8 cellular contexts compared by ENCODE assay signal in the genomic region with DNA sequence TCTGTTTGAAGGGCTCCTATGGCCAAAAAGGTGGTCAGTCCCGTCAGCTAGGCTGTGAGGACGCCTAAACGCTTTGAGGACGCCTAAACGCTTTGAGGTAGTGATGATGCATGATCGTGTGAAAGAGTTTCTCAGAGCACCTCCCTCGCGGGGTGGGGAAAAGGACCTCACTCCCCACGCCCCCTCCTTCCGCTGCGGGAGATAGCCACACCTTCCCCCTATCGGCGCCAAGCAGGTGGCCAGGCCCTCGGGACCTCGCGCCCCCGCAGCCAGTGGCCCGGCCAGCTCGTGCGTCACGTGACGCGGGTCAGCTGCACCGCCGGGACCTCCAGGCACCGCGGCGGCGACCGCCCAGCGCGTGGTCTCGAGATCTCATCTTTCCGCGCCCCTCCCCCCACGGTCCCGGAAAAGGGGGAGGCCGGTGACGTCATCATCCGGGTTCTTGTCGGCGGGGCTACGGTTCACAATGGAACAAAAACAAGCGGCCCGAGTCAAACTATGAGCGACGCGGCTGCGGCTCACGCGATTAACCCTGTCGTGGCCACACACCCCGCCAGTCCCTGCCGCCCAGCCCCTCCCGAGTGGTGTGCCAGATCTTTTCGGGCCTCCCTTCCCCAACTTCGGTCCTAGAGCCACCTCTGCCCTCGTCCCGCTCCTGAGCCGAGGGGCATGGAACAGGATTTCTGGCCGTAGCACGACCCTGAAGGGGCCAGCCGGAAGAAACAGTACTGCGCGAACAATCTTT. TPM values are rescaled to one million over a fixed set of nuclear protein-coding genes. Genes with fewer than 3 reads are reported as not detected.
DNase-seq lines count a peak whose midpoint lies in the region; ATAC-seq and TF ChIP-seq lines count a peak whose summit lies in the region.

No MANE protein-coding gene starts in this region.

- H3K27ac ChIP-seq in spleen, result peak overlapping the region; percentile 95 to 100 (median 99)

- 0 to 10% (median 0%) methylated on average over 4 to 65 of the region's 65 CpGs for WGBS in spleen, 5 donors

- peak; percentile 58 for ATAC-seq in GM19043 (IDR thresholded peaks at IDR 0.05; ENCODE audit: low read depth, unreplicated experiment)
- ATAC-seq in HG03354 (IDR thresholded peaks at IDR 0.05; ENCODE audit: poor library complexity, severe bottlenecking, unreplicated experiment), result peak; percentile 69
- peak; percentile 67 to 68 for ATAC-seq in activated CD4-positive, CD25-positive, alpha-beta regulatory T cell treated with anti-CD3 and anti-CD28 coated beads, Interleukin-2, amount 50 U/mL, for 24 hours

- no peaks in the 10 kb centered on the region for H3K9me3 ChIP-seq in spleen

- TF ChIP-seq CTCF in spleen (IDR thresholded peaks at IDR 0.05 in 8 of 11, conservative IDR thresholded peaks at IDR 0.05 in 3 of 11), result peak in 6 of 11 experiments; percentile 19 to 40 (median 31)

- H3K4me1 ChIP-seq in spleen, result peaks cover 6 to 43% (median 25%) of the 10 kb centered on the region in 6 donors

- no peaks in the 10 kb centered on the region for H3K27me3 ChIP-seq in spleen (replicated peaks in 1 of 7)

- DNase-seq in AG20443 (ENCODE audit: low spot score) (peak; percentile 85), NCI-H446 (lab: John Stamatoyannopoulos, UW) (peak; percentile 95), cerebellar cortex (ENCODE audit: low spot score) (peak; percentile 93), iris pigment epithelial cell (ENCODE audit: low read depth) (peak; percentile 98), spleen (peak; percentile 99)

- H3K36me3 ChIP-seq in spleen, result no peaks in the 10 kb centered on the region

- intact Hi-C loops in spleen (cut with DNase I; ENCODE audit: low total_unique reads), result no loop called here

- peak; percentile 4 to 91 (median 46) for TF ChIP-seq POLR2A in spleen (IDR thresholded peaks at IDR 0.05)

- peak overlapping the region; percentile 58 to 91 (median 79) for H3K4me3 ChIP-seq in spleen

RNA-seq across cellular contexts. Expression of a gene that starts 0.7 kb away (rescaled TPM):
- 100 to 1,000 TPM in 3 of 7 donors, 10 to 100 TPM in 4; 82.7 to 116 (median 95.3) TPM for total RNA-seq in spleen
- 1 to 10 TPM; 8.0 to 9.0 (median 8.3) TPM for polyA plus RNA-seq in spleen

Comparison
In these comparisons a context has a peak if more than half of its experiments do, and no peak if none do; other contexts are left out.
1. Peak in every context shown above with its lines: DNase-seq, ATAC-seq, H3K4me3 ChIP-seq and H3K27ac ChIP-seq.